In the genomic region with DNA sequence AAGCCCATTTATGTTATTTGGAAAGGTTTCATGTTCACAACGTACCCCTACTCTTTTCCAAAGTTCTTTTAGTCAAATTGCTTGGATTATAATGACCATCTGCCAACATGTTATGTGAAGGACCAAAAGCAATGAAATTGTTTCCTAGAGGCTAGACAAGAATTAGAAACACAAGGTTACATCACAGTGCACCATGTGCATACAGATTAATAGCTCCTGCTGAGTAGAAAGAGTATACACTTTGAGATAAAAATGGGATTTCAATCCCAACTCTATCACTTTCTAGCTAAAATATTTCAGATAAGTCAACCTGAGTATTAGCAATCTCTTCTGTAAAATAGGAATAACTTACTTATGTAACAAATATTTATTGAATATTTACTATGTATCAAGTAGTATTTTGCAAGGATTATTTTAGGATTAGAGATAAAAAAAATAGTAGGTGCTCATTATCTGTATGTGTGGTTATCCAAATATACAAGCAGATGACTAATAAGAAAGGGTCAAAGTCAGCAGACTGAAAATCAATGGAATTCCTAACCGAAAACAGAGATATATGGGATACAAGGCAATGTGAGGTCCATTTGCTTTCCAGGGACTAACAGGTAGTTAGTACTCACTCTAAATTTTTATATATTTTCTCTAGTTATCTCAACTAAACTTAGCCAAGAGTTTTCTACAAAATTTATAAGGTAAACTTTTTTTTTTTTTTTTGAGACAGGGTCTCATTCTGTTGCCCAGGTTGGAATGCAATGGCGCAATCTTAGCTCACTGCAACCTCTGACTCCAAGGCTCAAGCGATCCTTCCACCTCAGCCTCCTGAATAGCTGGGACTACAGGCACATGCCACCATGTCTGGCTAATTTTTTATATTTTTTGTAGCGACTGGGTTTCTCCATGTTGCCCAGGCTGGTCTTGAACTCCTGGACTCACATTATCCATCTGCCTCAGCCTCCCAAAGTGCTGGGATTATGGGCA, we compare ENCODE assay signal across 19 cellular contexts.
"Had no signal": no experiment of that assay in that cellular context is flagged by ENCODE, and none has a peak within 500 bp of the region (broad histone marks: within the 10 kb centered on the region; RNA-seq: fewer than 3 reads in every experiment).

No MANE protein-coding gene starts in this region.

- ATAC-seq: activated CD4-positive, CD25-positive, alpha-beta regulatory T cell treated with anti-CD3 and anti-CD28 coated beads, Interleukin-2, amount 50 U/mL, for 24 hours; activated T-cell treated with anti-CD3 and anti-CD28 coated beads, Interleukin-2, amount 50 U/mL, for 72 hours; esophagus mucosa; gastrocnemius medialis; psoas muscle; right cardiac atrium had no signal

- H3K27ac ChIP-seq: ascending aorta, gastrocnemius medialis, psoas muscle, skin epidermis, stomach had no signal

- H3K36me3 ChIP-seq: gastrocnemius medialis had no signal

- H3K4me1 ChIP-seq: ascending aorta, gastrocnemius medialis, psoas muscle had no signal

- H3K9me3 ChIP-seq: ascending aorta, gastrocnemius medialis, psoas muscle, stomach, upper lobe of left lung had no signal

- H3K4me3 ChIP-seq: ascending aorta, gastrocnemius medialis, psoas muscle, skin epidermis, stomach, upper lobe of left lung had no signal

- DNase-seq: activated CD4-positive, alpha-beta T cell treated with anti-CD3 and anti-CD28 coated beads, Interleukin-2, amount 50 U/mL, for 1 hour; activated gamma-delta T cell; activated T-cell treated with anti-CD3 and anti-CD28 coated beads, Interleukin-2, amount 50 U/mL, for 72 hours; cerebellar nuclear complex; effector CD8-positive, alpha-beta T cell; gastrocnemius medialis; head of caudate nucleus; midbrain; psoas muscle; right cardiac atrium; stimulated activated CD4-positive, alpha-beta T cell treated with anti-CD3 and anti-CD28 coated beads, Interleukin-15, amount 100 ng/mL, for 24 hours; stimulated activated CD4-positive, alpha-beta T cell treated with anti-CD3 and anti-CD28 coated beads, Interleukin-2, amount 100 ng/mL, for 48 hours; stomach; T1000; upper lobe of left lung had no signal

- H3K27me3 ChIP-seq: ascending aorta, gastrocnemius medialis, stomach, upper lobe of left lung had no signal
